ENCODE assay signal across 11 cellular contexts in the genomic region with DNA sequence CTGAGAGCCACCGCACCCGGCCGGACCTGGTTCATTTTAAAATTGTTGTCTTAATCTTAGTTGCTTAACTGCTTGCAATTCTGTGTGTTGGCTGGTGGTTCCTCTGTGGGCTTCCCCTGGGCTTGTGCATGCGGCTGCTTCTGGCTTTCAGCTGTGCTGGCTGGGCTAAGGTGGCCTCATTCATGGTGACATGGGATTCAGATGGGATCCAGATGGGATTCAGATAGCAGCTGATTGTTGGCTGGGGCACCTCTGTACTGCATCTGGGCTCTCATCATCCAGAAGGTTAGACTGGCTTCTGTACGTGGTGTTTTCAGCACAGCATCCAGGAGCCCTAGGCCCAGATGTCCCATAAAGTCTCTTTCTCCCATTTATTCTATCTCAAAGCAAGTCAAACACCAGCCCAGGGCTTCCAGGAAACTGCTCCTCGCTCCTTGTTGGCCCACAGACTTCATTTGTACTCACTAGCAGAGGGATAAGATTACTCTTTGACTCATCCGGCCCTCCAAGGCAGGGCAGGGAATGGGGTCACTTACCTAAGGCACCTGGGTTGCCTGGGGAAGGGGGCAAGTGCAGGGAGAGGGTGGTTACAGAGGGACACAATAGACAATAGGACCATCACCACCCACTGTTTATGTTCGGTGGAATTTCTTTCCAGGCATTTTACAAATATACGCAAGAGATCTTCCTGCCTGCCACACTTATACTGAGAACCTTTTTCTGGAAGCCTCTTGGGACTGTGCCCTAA. TPM values are rescaled to one million over a fixed set of nuclear protein-coding genes. Genes with fewer than 3 reads are reported as not detected.
A peak's percentile ranks its signal among the peaks of the same experiment; 100 is the strongest.
DNase-seq lines count a peak whose midpoint lies in the region; ATAC-seq and TF ChIP-seq lines count a peak whose summit lies in the region.
"Had no signal": no experiment of that assay in that cellular context is flagged by ENCODE, and none has a peak within 500 bp of the region (broad histone marks: within the 10 kb centered on the region; RNA-seq: fewer than 3 reads in every experiment).

No MANE protein-coding gene starts in this region.

- TF ChIP-seq CTCF in heart right ventricle (IDR thresholded peaks at IDR 0.05): no peak

- H3K4me3 ChIP-seq in heart right ventricle: no peak overlapping the region
- H3K4me3 ChIP-seq in skin epidermis: no peak overlapping the region

- H3K4me3 Mint-ChIP-seq in stimulated activated memory B cell treated with anti-CD40 and anti-IgM and Interleukin-4, amounts not matched to agents 10 μg/mL and 1 μg/mL and 100 μg/mL, for 72 hours: no peak overlapping the region
- H3K4me3 Mint-ChIP-seq: activated naive CD8-positive, alpha-beta T cell had no signal

- H3K27me3 Mint-ChIP-seq in stimulated activated memory B cell treated with anti-CD40 and anti-IgM and Interleukin-4, amounts not matched to agents 10 μg/mL and 1 μg/mL and 100 μg/mL, for 72 hours: no peaks in the 10 kb centered on the region
- H3K27me3 Mint-ChIP-seq: activated naive CD8-positive, alpha-beta T cell had no signal

- no peaks in the 10 kb centered on the region for H3K36me3 Mint-ChIP-seq in stimulated activated memory B cell treated with anti-CD40 and anti-IgM and Interleukin-4, amounts not matched to agents 10 μg/mL and 1 μg/mL and 100 μg/mL, for 72 hours
- H3K36me3 Mint-ChIP-seq: activated naive CD8-positive, alpha-beta T cell had no signal

- H3K27ac ChIP-seq in heart right ventricle (peak overlapping the region in 8 of 10 donors; percentile 3 to 80 (median 54)), skin epidermis (peak overlapping the region in 15 of 21 experiments; percentile 3 to 75 (median 46))
- H3K27ac ChIP-seq: VCaP had no signal

- intact Hi-C loops in heart right ventricle (cut with DNase I): no loop called here

- H3K27me3 ChIP-seq in heart right ventricle: no peaks in the 10 kb centered on the region

- no peak overlapping the region for H3K27ac Mint-ChIP-seq in stimulated activated memory B cell treated with anti-CD40 and anti-IgM and Interleukin-4, amounts not matched to agents 10 μg/mL and 1 μg/mL and 100 μg/mL, for 72 hours
- H3K27ac Mint-ChIP-seq: activated naive CD8-positive, alpha-beta T cell had no signal

- DNase-seq in HCEC 1CT: peak; percentile 35
- DNase-seq in heart right ventricle: peak in 1 of 2 donors; percentile 41
- DNase-seq in NCI-H446 (lab: John Stamatoyannopoulos, UW): no peak
- DNase-seq in NCI-H2081 treated with DMSO at 0.1 percent for 48 hours (lab: John Stamatoyannopoulos, UW): no peak
- DNase-seq: NCI-H2081 had no signal

- WGBS in heart right ventricle, 2 donors: 71 to 77% methylated on average over 9 of the region's 9 CpGs

- H3K36me3 ChIP-seq in heart right ventricle: no peaks in the 10 kb centered on the region

- H3K4me1 Mint-ChIP-seq in stimulated activated memory B cell treated with anti-CD40 and anti-IgM and Interleukin-4, amounts not matched to agents 10 μg/mL and 1 μg/mL and 100 μg/mL, for 72 hours: peaks cover 10% of the 10 kb centered on the region

- no peaks in the 10 kb centered on the region for H3K9me3 ChIP-seq in heart right ventricle

- no peaks in the 10 kb centered on the region for H3K9me3 Mint-ChIP-seq in stimulated activated memory B cell treated with anti-CD40 and anti-IgM and Interleukin-4, amounts not matched to agents 10 μg/mL and 1 μg/mL and 100 μg/mL, for 72 hours

- H3K4me1 ChIP-seq in heart right ventricle: peaks cover 5 to 47% (median 20%) of the 10 kb centered on the region in 9 donors

- ATAC-seq in SK-N-SH treated with all-trans-retinoic acid at 6 μM for 48 hours (no peak), heart right ventricle (peak in 5 of 8 donors; percentile 5 to 28 (median 15)), HG03442 (IDR thresholded peaks at IDR 0.05; ENCODE audit: unreplicated experiment) (no peak)
- ATAC-seq in stimulated activated memory B cell treated with anti-CD40 and anti-IgM and Interleukin-4, amounts not matched to agents 10 μg/mL and 1 μg/mL and 100 μg/mL, for 72 hours: no peak

TF ChIP-seq in SK-N-SH treated with all-trans-retinoic acid at 6 μM for 48 hours, 23 proteins besides CTCF, POLR2A, EP300 and RAD21:
- TF ChIP-seq PPARA (CRISPR knock-in tag; IDR thresholded peaks at IDR 0.05; ENCODE audit: borderline replicate concordance) (no peak), ZNF8 (CRISPR knock-in tag; IDR thresholded peaks at IDR 0.05) (no peak), TCF4 (CRISPR knock-in tag; IDR thresholded peaks at IDR 0.05; ENCODE audit: borderline replicate concordance) (peak; percentile 55; the same call in 1 of the 2 replicates), ESRRG (CRISPR knock-in tag; IDR thresholded peaks at IDR 0.05) (no peak)
TF ChIP-seq in SK-N-SH treated with all-trans-retinoic acid at 6 μM for 48 hours: peak in this region for 1.

RNA-seq across cellular contexts. Expression of a gene that starts 10.2 kb away (rescaled TPM):
- total RNA-seq in heart right ventricle: 10 to 100 TPM; 12.2 to 36.2 (median 19.4) TPM
- polyA plus RNA-seq in heart right ventricle: 10 to 100 TPM; 31.1 to 40.2 TPM

RNA-seq across cellular contexts. Expression of a gene that starts 26.9 kb away (rescaled TPM):
- total RNA-seq in heart right ventricle: 100 to 1,000 TPM in 1 of 10 donors, 10 to 100 TPM in 9; 28.9 to 104 (median 42.3) TPM
- polyA plus RNA-seq in heart right ventricle: 10 to 100 TPM; 20.9 to 44.1 TPM

RNA-seq across cellular contexts. Expression of a gene that starts 50.8 kb away (rescaled TPM):
- total RNA-seq in heart right ventricle: 100 to 1,000 TPM in 2 of 10 donors, 10 to 100 TPM in 8; 72.6 to 113 (median 90.2) TPM
- polyA plus RNA-seq in heart right ventricle: 10 to 100 TPM; 61.9 to 80.0 TPM

Comparison
In these comparisons a context has a peak if more than half of its experiments do, and no peak if none do; other contexts are left out.
1. ATAC-seq: peak in heart right ventricle (5 of 8); none in SK-N-SH treated with all-trans-retinoic acid at 6 μM for 48 hours (single experiment), stimulated activated memory B cell treated with anti-CD40 and anti-IgM and Interleukin-4, amounts not matched to agents 10 μg/mL and 1 μg/mL and 100 μg/mL, for 72 hours (single experiment) and HG03442 (single experiment).